8 cellular contexts compared by ENCODE assay signal in genomic region chr14:105679959-105680736, GRCh38.
DNase-seq lines count a peak whose midpoint lies in the region; ATAC-seq and TF ChIP-seq lines count a peak whose summit lies in the region.
"Not testable (repeated sequence)": the region's sequence is repeated elsewhere in the genome, so short reads cannot be mapped to it uniquely, and the experiment has no call there.

No MANE protein-coding gene starts in this region.

- DNase-seq in Caco-2 (peak in 1 of 2 experiments; percentile 16), RPMI8226 (peak; percentile 45)
- DNase-seq in activated T-cell treated with anti-CD3 and anti-CD28 coated beads, Interleukin-2, amount 50 U/mL, for 1 hour, result peak; percentile 53
- not testable (repeated sequence) for DNase-seq in heart right ventricle
- peak; percentile 13 to 25 for DNase-seq in stimulated activated CD4-positive, alpha-beta T cell treated with anti-CD3 and anti-CD28 coated beads, Interleukin-1b, Interleukin-23, amount 100 ng/mL, for 4 hours (ENCODE audit: low read depth in 2 of 2)

- not testable (repeated sequence) for H3K9me3 Mint-ChIP-seq in Caco-2 (ENCODE audit: unreplicated experiment)

- not testable (repeated sequence) for H3K27ac Mint-ChIP-seq in Caco-2 (ENCODE audit: unreplicated experiment)

- POLR2A ChIA-PET in Caco-2 (lab: Charles Lee), result not testable (repeated sequence)

- 8 to 18% methylated on average over 16 to 19 of the region's 51 CpGs for WGBS in heart right ventricle, 2 donors

- H3K4me3 Mint-ChIP-seq in Caco-2 (ENCODE audit: unreplicated experiment), result peak overlapping the region; percentile 38

- not testable (repeated sequence) for H3K36me3 ChIP-seq in Caco-2 (ENCODE audit: control insufficient read depth, insufficient read depth, low read length); heart right ventricle

- not testable (repeated sequence) for H3K4me1 ChIP-seq in Caco-2, heart right ventricle

- H3K27ac ChIP-seq in heart right ventricle, result not testable (repeated sequence)

- not testable (repeated sequence) for H3K27me3 ChIP-seq in Caco-2 (replicated peaks; ENCODE audit: control insufficient read depth, insufficient read depth, low read length)
- peaks cover 0 to 13% (median 0%) of the 10 kb centered on the region in 7 donors for H3K27me3 ChIP-seq in heart right ventricle

- TF ChIP-seq CTCF in Caco-2 (IDR thresholded peaks at IDR 0.05; ENCODE audit: insufficient read depth in 1 of 2, low read depth in 1 of 2, low read length in 1 of 2, severe bottlenecking in 1 of 2, unreplicated experiment in 1 of 2), result not testable (repeated sequence)
- peak in 3 of 9 donors; percentile 12 to 18 (median 13) for TF ChIP-seq CTCF in heart right ventricle (IDR thresholded peaks at IDR 0.05)

- H3K4me1 Mint-ChIP-seq in Caco-2 (ENCODE audit: low read depth, unreplicated experiment), result not testable (repeated sequence)

- not testable (repeated sequence) for H3K36me3 Mint-ChIP-seq in Caco-2 (ENCODE audit: insufficient read depth, unreplicated experiment)

- not testable (repeated sequence) for H3K27me3 Mint-ChIP-seq in Caco-2 (ENCODE audit: insufficient read depth, unreplicated experiment)

- intact Hi-C loops in Caco-2 (cut with micrococcal nuclease; ENCODE audit: unreplicated experiment) (loop anchor here (5.0 kb wide), 1 partner anchor 252 kb away; no protein-coding TSS in a partner anchor), heart right ventricle (cut with DNase I) (loop anchor here in 7 of 10 donors (5.0 to 10.0 kb wide), 4 partner anchors 115 to 265 kb away; no protein-coding TSS in a partner anchor)

- H3K4me3 ChIP-seq in Caco-2 (ENCODE audit: low read depth, low read length); heart right ventricle: not testable (repeated sequence)

- ATAC-seq in GM19328 (IDR thresholded peaks at IDR 0.05; ENCODE audit: unreplicated experiment) (peak; percentile 44), HG02588 (IDR thresholded peaks at IDR 0.05; ENCODE audit: unreplicated experiment) (peak; percentile 58), HG03159 (IDR thresholded peaks at IDR 0.05; ENCODE audit: unreplicated experiment) (peak; percentile 46), heart right ventricle (peak; percentile 55 to 85 (median 72))

- BruUV-seq in Caco-2 (replicated peaks; lab: Mats Ljungman, UMichigan), result not testable (repeated sequence)

- CTCF ChIA-PET in Caco-2 (lab: Charles Lee), result interaction anchor here (1.0 kb wide), 1 partner anchor 592 kb away, joined by 3 read pairs; no protein-coding TSS in a partner anchor

- H3K9me3 ChIP-seq in Caco-2, heart right ventricle: not testable (repeated sequence)
